Comparison of ENCODE assay signal across 8 cellular contexts in the genomic region with DNA sequence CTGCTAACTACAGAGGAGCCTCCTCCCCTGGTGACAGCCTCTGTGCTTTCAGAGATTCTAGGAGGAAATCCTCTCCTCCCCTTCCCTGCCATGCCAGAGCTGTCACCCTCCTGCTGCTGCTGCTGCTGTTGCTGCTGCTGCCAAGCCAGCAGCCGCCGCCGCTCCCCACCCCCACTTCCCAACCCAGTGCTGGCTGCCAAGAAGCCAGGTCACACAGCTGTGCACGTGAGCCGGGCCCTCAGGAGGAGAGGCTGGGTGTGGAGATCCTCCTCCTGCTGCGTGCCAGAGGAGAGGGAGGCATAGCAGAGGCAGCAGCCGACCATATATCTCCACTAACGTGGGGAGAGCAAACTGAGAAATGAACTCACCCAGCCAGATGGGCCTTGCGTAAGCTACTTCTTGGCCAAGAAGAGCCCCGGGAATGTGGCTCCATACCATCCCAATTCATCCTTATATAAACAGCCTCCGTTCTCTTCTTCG. TPM values are rescaled to one million over a fixed set of nuclear protein-coding genes. Genes with fewer than 3 reads are reported as not detected.
DNase-seq lines count a peak whose midpoint lies in the region; TF ChIP-seq lines count a peak whose summit lies in the region.

No MANE protein-coding gene starts in this region.

- H3K4me3 Mint-ChIP-seq in endothelial cell (ENCODE audit: unreplicated experiment) (no peak overlapping the region), glutamatergic neuron (ENCODE audit: unreplicated experiment) (no peak overlapping the region)

- H3K9me3 Mint-ChIP-seq in endothelial cell (ENCODE audit: unreplicated experiment) (no peaks in the 10 kb centered on the region), glutamatergic neuron (ENCODE audit: unreplicated experiment) (no peaks in the 10 kb centered on the region)

- no peak overlapping the region for H3K27ac Mint-ChIP-seq in endothelial cell (ENCODE audit: unreplicated experiment)
- H3K27ac Mint-ChIP-seq in glutamatergic neuron (ENCODE audit: unreplicated experiment), result no peak overlapping the region

- H3K36me3 Mint-ChIP-seq in endothelial cell (ENCODE audit: low read depth, unreplicated experiment) (peaks cover 36% of the 10 kb centered on the region), glutamatergic neuron (ENCODE audit: unreplicated experiment) (no peaks in the 10 kb centered on the region)

- DNase-seq in LHCN-M2 (ENCODE audit: low read depth) (peak; percentile 86), brain pericyte (ENCODE audit: low read depth, low spot score) (peak; percentile 97), inferior parietal cortex (ENCODE audit: extremely low spot score) (peak; percentile 80), smooth muscle cell of the brain vasculature (ENCODE audit: low read depth, low spot score) (peak; percentile 91), endothelial cell (ENCODE audit: low spot score) (no peak), NCI-H146 (lab: John Stamatoyannopoulos, UW) (no peak), glutamatergic neuron (no peak), NCI-H748 (lab: John Stamatoyannopoulos, UW; ENCODE audit: unreplicated experiment) (no peak)

- H3K4me1 Mint-ChIP-seq in endothelial cell (ENCODE audit: unreplicated experiment) (peaks cover 9% of the 10 kb centered on the region), glutamatergic neuron (ENCODE audit: low read depth, unreplicated experiment) (peaks cover 13% of the 10 kb centered on the region)

- TF ChIP-seq CTCF in endothelial cell (IDR thresholded peaks at IDR 0.05; ENCODE audit: unreplicated experiment) (no peak), glutamatergic neuron (IDR thresholded peaks at IDR 0.05; ENCODE audit: partially characterized antibody, unreplicated experiment) (no peak)

- H3K27me3 Mint-ChIP-seq in endothelial cell (ENCODE audit: unreplicated experiment) (peaks cover 2% of the 10 kb centered on the region), glutamatergic neuron (ENCODE audit: unreplicated experiment) (peaks cover 4% of the 10 kb centered on the region)

RNA-seq across cellular contexts. Expression of a gene that starts 12.4 kb away (rescaled TPM):
- 6.4 and 6.9 TPM in 2 replicates for total RNA-seq in LHCN-M2 (2014; rRNA removed)
- 5.3 TPM for polyA plus RNA-seq in LHCN-M2 (2012)
- 23.8 TPM for total RNA-seq in endothelial cell (ENCODE audit: unreplicated experiment)
- total RNA-seq in glutamatergic neuron (ENCODE audit: unreplicated experiment), result 44.0 TPM

RNA-seq across cellular contexts. Expression of a gene that starts 25.8 kb away (rescaled TPM):
- 10.3 and 11.7 TPM in 2 replicates for total RNA-seq in LHCN-M2 (2014; rRNA removed)
- polyA plus RNA-seq in LHCN-M2 (2012), result 6.1 TPM
- total RNA-seq in endothelial cell (ENCODE audit: unreplicated experiment), result 3.7 TPM
- total RNA-seq in glutamatergic neuron (ENCODE audit: unreplicated experiment), result 299 TPM

RNA-seq across cellular contexts. Expression of a gene that starts 47.4 kb away (rescaled TPM):
- total RNA-seq in LHCN-M2 (2014; rRNA removed) (0.63 TPM in 1 of 2 replicates, not detected in the other), endothelial cell (ENCODE audit: unreplicated experiment) (1.1 TPM), glutamatergic neuron (ENCODE audit: unreplicated experiment) (0.78 TPM)
- polyA plus RNA-seq in LHCN-M2 (2012), result 0.16 TPM

RNA-seq across cellular contexts. Expression of a gene that starts 54.8 kb away (rescaled TPM):
- total RNA-seq in LHCN-M2 (2014; rRNA removed) (9.6 and 10.8 TPM in 2 replicates), endothelial cell (ENCODE audit: unreplicated experiment) (13.9 TPM), glutamatergic neuron (ENCODE audit: unreplicated experiment) (20.9 TPM)
- polyA plus RNA-seq in LHCN-M2 (2012), result 17.9 TPM

RNA-seq across cellular contexts. Expression of a gene that starts 58.0 kb away (rescaled TPM):
- total RNA-seq in LHCN-M2 (2014; rRNA removed) (28.1 and 29.1 TPM in 2 replicates), endothelial cell (ENCODE audit: unreplicated experiment) (28.1 TPM), glutamatergic neuron (ENCODE audit: unreplicated experiment) (51.8 TPM)
- 25.2 TPM for polyA plus RNA-seq in LHCN-M2 (2012)

Comparison
In these comparisons a context has a peak if more than half of its experiments do, and no peak if none do; other contexts are left out.
1. DNase-seq: peak in LHCN-M2 (single experiment), brain pericyte (single experiment), inferior parietal cortex (single experiment) and smooth muscle cell of the brain vasculature (single experiment); none in endothelial cell (single experiment), NCI-H146 (single experiment), glutamatergic neuron (single experiment) and NCI-H748 (single experiment).
2. RNA of a gene that starts 25.8 kb away (total RNA-seq): 299 TPM in glutamatergic neuron (single experiment); 10.3 to 11.7 TPM in LHCN-M2 and 3.7 TPM in endothelial cell (single experiment); every median in the first group is over 10 times any median in the second.